Comparison of ENCODE assay signal across 1 cellular context in genomic region chr19:49869484-49870308, GRCh38.
TF ChIP-seq lines count a peak whose summit lies in the region.

No MANE protein-coding gene starts in this region.

TF ChIP-seq in HepG2, 621 proteins besides CTCF, POLR2A, EP300 and RAD21 (continues in another document):
- TF ChIP-seq ZNF136 (CRISPR knock-in tag; IDR thresholded peaks at IDR 0.05; ENCODE audit: low read depth), result no peak
- peak in 1 of 2 experiments; percentile 42; a peak in 1 of 4 replicates for TF ChIP-seq HMGXB4 (CRISPR knock-in tag; IDR thresholded peaks at IDR 0.05; ENCODE audit: borderline replicate concordance in 1 of 2, low read depth in 1 of 2)
- no peak for TF ChIP-seq U2AF1 (optimal IDR thresholded peaks at IDR 0.05; ENCODE audit: low read depth, low read length)
- TF ChIP-seq ZNF343 (CRISPR knock-in tag; IDR thresholded peaks at IDR 0.05), result no peak
- no peak; the same call in 1 of the 2 replicates for TF ChIP-seq IRF2 (CRISPR knock-in tag; IDR thresholded peaks at IDR 0.05)
- no peak for TF ChIP-seq TP53 (CRISPR knock-in tag; conservative IDR thresholded peaks at IDR 0.05)
- TF ChIP-seq KMT2A (CRISPR knock-in tag; IDR thresholded peaks at IDR 0.05), result peak; percentile 54; the same call in 1 of the 2 replicates
- no peak for TF ChIP-seq SYNCRIP (IDR thresholded peaks at IDR 0.05; ENCODE audit: insufficient read depth, low read depth, low read length)
- TF ChIP-seq ZNF646 (CRISPR knock-in tag; IDR thresholded peaks at IDR 0.05), result no peak
- peak; percentile 37 for TF ChIP-seq ZNF501 (CRISPR knock-in tag; IDR thresholded peaks at IDR 0.05)
- no peak for TF ChIP-seq ZNF879 (CRISPR knock-in tag; IDR thresholded peaks at IDR 0.05)
- TF ChIP-seq MAZ (IDR thresholded peaks at IDR 0.05; ENCODE audit: borderline replicate concordance, low read depth, low read length), result no peak
- TF ChIP-seq MAZ (CRISPR knock-in tag; IDR thresholded peaks at IDR 0.05; ENCODE audit: low read depth), result peak; percentile 44; the same call in 1 of the 2 replicates
- TF ChIP-seq KLF15 (CRISPR knock-in tag; IDR thresholded peaks at IDR 0.05; ENCODE audit: borderline replicate concordance), result peak; percentile 65; the same call in 1 of the 2 replicates
- TF ChIP-seq ZBTB1 (CRISPR knock-in tag; IDR thresholded peaks at IDR 0.05; ENCODE audit: borderline replicate concordance), result no peak
- no peak for TF ChIP-seq ATF7 (IDR thresholded peaks at IDR 0.05)
- TF ChIP-seq ATF7 (CRISPR knock-in tag; IDR thresholded peaks at IDR 0.05), result no peak
- TF ChIP-seq ZKSCAN5 (CRISPR knock-in tag; IDR thresholded peaks at IDR 0.05), result no peak
- TF ChIP-seq ZNF256 (CRISPR knock-in tag; conservative IDR thresholded peaks at IDR 0.05), result no peak
- TF ChIP-seq JUN (CRISPR knock-in tag; IDR thresholded peaks at IDR 0.05), result no peak
- TF ChIP-seq PCBP1 (IDR thresholded peaks at IDR 0.05; ENCODE audit: borderline replicate concordance, low read depth, low read length), result 0 out of 2 replicates have a peak, but pooled peaks have one; percentile 19
- peak; percentile 42 for TF ChIP-seq ZNF574 (CRISPR knock-in tag; IDR thresholded peaks at IDR 0.05)
- peak; percentile 41 for TF ChIP-seq MIXL1 (CRISPR knock-in tag; IDR thresholded peaks at IDR 0.05)
- TF ChIP-seq KLF16 (CRISPR knock-in tag; IDR thresholded peaks at IDR 0.05), result peak in 1 of 2 experiments; percentile 77; a peak in 2 of 4 replicates
- TF ChIP-seq ZNF674 (CRISPR knock-in tag; IDR thresholded peaks at IDR 0.05; ENCODE audit: low read depth), result no peak
- no peak for TF ChIP-seq MTA3 (CRISPR knock-in tag; IDR thresholded peaks at IDR 0.05)
- TF ChIP-seq ZBTB2 (CRISPR knock-in tag; IDR thresholded peaks at IDR 0.05; ENCODE audit: low read depth), result no peak
- TF ChIP-seq ZBTB43 (CRISPR knock-in tag; conservative IDR thresholded peaks at IDR 0.05), result 0 out of 2 replicates have a peak, but pooled peaks have one; percentile 55
- TF ChIP-seq KMT2B (CRISPR knock-in tag; IDR thresholded peaks at IDR 0.05), result peak; percentile 57
- no peak for TF ChIP-seq ASH2L (IDR thresholded peaks at IDR 0.05; ENCODE audit: insufficient read length, low read depth, low read length)
- TF ChIP-seq ZHX2 (IDR thresholded peaks at IDR 0.05; ENCODE audit: low read depth), result no peak
- no peak for TF ChIP-seq ZHX2 (CRISPR knock-in tag; IDR thresholded peaks at IDR 0.05; ENCODE audit: borderline replicate concordance)
- no peak for TF ChIP-seq ZNF10 (CRISPR knock-in tag; IDR thresholded peaks at IDR 0.05; ENCODE audit: borderline replicate concordance, low read depth)
- peak; percentile 91 for TF ChIP-seq KDM5B (CRISPR knock-in tag; IDR thresholded peaks at IDR 0.05; ENCODE audit: borderline replicate concordance)
- no peak; the same call in 1 of the 2 replicates for TF ChIP-seq DZIP1 (CRISPR knock-in tag; IDR thresholded peaks at IDR 0.05)
- TF ChIP-seq TCF7 (IDR thresholded peaks at IDR 0.05; ENCODE audit: low read depth), result 0 out of 2 replicates have a peak, but pooled peaks have one; percentile 17
